ENCODE assay signal across 8 cellular contexts in the genomic region with DNA sequence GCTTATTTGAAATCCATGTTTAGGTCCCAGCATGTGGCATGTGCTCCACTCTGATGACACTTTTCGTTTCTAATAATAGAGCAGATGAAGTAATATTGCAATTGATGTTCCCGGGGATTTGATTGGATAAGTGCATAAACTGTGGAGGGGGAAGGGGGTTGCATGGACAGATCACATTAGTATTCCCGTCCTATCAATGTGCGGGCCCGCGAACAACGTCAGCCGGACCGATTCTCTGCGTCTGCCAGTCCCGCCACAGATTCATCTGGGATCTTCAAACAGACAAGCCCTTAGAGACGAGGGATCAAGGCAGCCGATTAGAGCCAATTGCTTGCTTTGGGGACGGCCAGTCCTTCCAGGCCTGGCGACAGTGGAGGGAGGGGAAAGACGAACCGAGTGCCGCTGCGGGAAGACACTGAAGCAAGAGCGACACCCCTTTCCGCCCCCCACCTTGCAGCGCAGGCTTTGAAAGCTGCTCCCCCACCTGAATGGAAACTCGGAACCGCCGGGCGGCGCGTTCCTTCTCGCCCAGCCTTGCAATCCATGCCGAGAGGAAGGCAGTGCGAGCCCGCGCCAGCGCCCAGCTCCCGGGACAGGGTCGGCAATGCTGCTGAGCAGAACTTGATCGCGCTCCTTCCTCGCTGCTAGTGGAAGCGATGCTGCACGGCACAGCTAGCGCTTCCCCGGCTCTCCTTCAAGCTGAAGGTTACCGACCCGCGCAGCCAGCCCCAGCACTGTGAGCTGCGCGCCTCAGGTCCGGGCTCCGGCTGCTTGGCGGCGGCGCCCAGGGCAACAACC. TPM values are rescaled to one million over a fixed set of nuclear protein-coding genes. Genes with fewer than 3 reads are reported as not detected.
DNase-seq lines count a peak whose midpoint lies in the region; ATAC-seq and TF ChIP-seq lines count a peak whose summit lies in the region.

Gene RGS7BP, plus strand, starts transcription at position 247 of the 798 bp plus-strand sequence. CDS start 610 bp downstream, outside the sequence.

- DNase-seq in BJ (ENCODE audit: low read depth) = no peak
- no peak for DNase-seq in activated T-cell treated with anti-CD3 and anti-CD28 coated beads, Interleukin-2, amount 50 U/mL, for 72 hours
- peak; percentile 62 to 80 for DNase-seq in cardiac muscle cell (ENCODE audit: low read depth in 1 of 2, low spot score in 1 of 2)
- DNase-seq in trophoblast cell = no peak
- no peak for DNase-seq in activated CD4-positive, CD25-positive, alpha-beta regulatory T cell treated with anti-CD3 and anti-CD28 coated beads, Interleukin-2, amount 50 U/mL, for 72 hours
- DNase-seq in inferior parietal cortex (ENCODE audit: extremely low spot score) = no peak

- H3K4me1 Mint-ChIP-seq in activated T-cell treated with anti-CD3 and anti-CD28 coated beads, Interleukin-2, amount 50 U/mL, for 72 hours (ENCODE audit: low read depth) = peaks cover 6% of the 10 kb centered on the region

- H3K27me3 ChIP-seq in BJ (ENCODE audit: control insufficient read depth, insufficient read depth, low read length) = peaks cover 21% of the 10 kb centered on the region
- H3K27me3 ChIP-seq in cardiac muscle cell = peaks cover 65% of the 10 kb centered on the region
- peaks cover 18% of the 10 kb centered on the region for H3K27me3 ChIP-seq in trophoblast cell (ENCODE audit: insufficient read depth, low read length)

- no peak within 1 kb of the TSS for H3K4ac ChIP-seq in trophoblast cell (ENCODE audit: low read depth, low read length)

- no peaks in the 10 kb centered on the region for H3K36me3 Mint-ChIP-seq in activated T-cell treated with anti-CD3 and anti-CD28 coated beads, Interleukin-2, amount 50 U/mL, for 72 hours (ENCODE audit: insufficient read depth in 2 of 2)

- no peak within 1 kb of the TSS for H3K14ac ChIP-seq in trophoblast cell (ENCODE audit: low read length)

- peak within 1 kb of the TSS; percentile 39 for H2AFZ ChIP-seq in trophoblast cell (ENCODE audit: insufficient read depth, low read length, poor library complexity)

- POLR2A ChIA-PET in BJ (lab: Charles Lee) = no interaction called here

- no peak within 1 kb of the TSS for H4K91ac ChIP-seq in trophoblast cell (ENCODE audit: low read depth, low read length)

- peaks cover 48% of the 10 kb centered on the region for H3K27me3 Mint-ChIP-seq in activated T-cell treated with anti-CD3 and anti-CD28 coated beads, Interleukin-2, amount 50 U/mL, for 72 hours (ENCODE audit: low read depth)

- H3K9me3 ChIP-seq in cardiac muscle cell (ENCODE audit: low read depth) (no peaks in the 10 kb centered on the region), trophoblast cell (ENCODE audit: insufficient read depth, low read depth, low read length) (no peaks in the 10 kb centered on the region)

- H2BK120ac ChIP-seq in trophoblast cell (ENCODE audit: insufficient read depth, low read length, poor library complexity) = no peak within 1 kb of the TSS

- no CpG with 5 or more reads among the region's 53 CpGs for WGBS in trophoblast cell (ENCODE audit: extremely low coverage, insufficient coverage, insufficient read length)

- no peak within 1 kb of the TSS for H3K18ac ChIP-seq in trophoblast cell (ENCODE audit: low read length)

- H3K9me3 Mint-ChIP-seq in activated T-cell treated with anti-CD3 and anti-CD28 coated beads, Interleukin-2, amount 50 U/mL, for 72 hours = peaks cover 0 to 1% of the 10 kb centered on the region in 2 donors

- TF ChIP-seq CTCF in BJ (IDR thresholded peaks at IDR 0.05; ENCODE audit: insufficient read depth, low read depth, low read length) (0 out of 2 replicates have a peak, but pooled peaks have one; percentile 6), cardiac muscle cell (IDR thresholded peaks at IDR 0.05; ENCODE audit: low read depth, low read length) (peak; percentile 2)

- no peak within 1 kb of the TSS for H2BK5ac ChIP-seq in trophoblast cell (ENCODE audit: low read depth, low read length, poor library complexity)

- H3K4me3 ChIP-seq in BJ (ENCODE audit: low read depth, low read length) (peak within 1 kb of the TSS; percentile 46), cardiac muscle cell (peak within 1 kb of the TSS; percentile 47), trophoblast cell (ENCODE audit: low read depth, low read length) (peak within 1 kb of the TSS; percentile 38)

- no peak within 1 kb of the TSS for H3K27ac Mint-ChIP-seq in activated T-cell treated with anti-CD3 and anti-CD28 coated beads, Interleukin-2, amount 50 U/mL, for 72 hours

- H4K12ac ChIP-seq in trophoblast cell (ENCODE audit: low read depth, low read length) = no peak within 1 kb of the TSS

- peak within 1 kb of the TSS; percentile 32 to 65 for H3K4me3 Mint-ChIP-seq in activated T-cell treated with anti-CD3 and anti-CD28 coated beads, Interleukin-2, amount 50 U/mL, for 72 hours

- H3K36me3 ChIP-seq in BJ (ENCODE audit: control insufficient read depth, insufficient read depth, low read length) (no peaks in the 10 kb centered on the region), cardiac muscle cell (no peaks in the 10 kb centered on the region), trophoblast cell (ENCODE audit: control insufficient read depth in 1 of 2, insufficient read depth in 2 of 2, low read length in 2 of 2) (no peaks in the 10 kb centered on the region)

- no peak within 1 kb of the TSS for H2BK12ac ChIP-seq in trophoblast cell (ENCODE audit: low read length)

- H3K79me1 ChIP-seq in trophoblast cell (ENCODE audit: low read length) = no peaks in the 10 kb centered on the region

- peak; percentile 56 for ATAC-seq in HG03432 (IDR thresholded peaks at IDR 0.05; ENCODE audit: unreplicated experiment)
- ATAC-seq in activated T-cell treated with anti-CD3 and anti-CD28 coated beads, Interleukin-2, amount 50 U/mL, for 72 hours (replicated peaks in 1 of 2) = peak in 1 of 2 donors; percentile 23
- ATAC-seq in HG03097 (IDR thresholded peaks at IDR 0.05; ENCODE audit: low FRiP score, unreplicated experiment) = no peak

- no peak within 1 kb of the TSS for H3K23ac ChIP-seq in trophoblast cell (ENCODE audit: low read length)

- H3K9ac ChIP-seq in trophoblast cell (ENCODE audit: low read length) = no peak within 1 kb of the TSS

- CTCF ChIA-PET in BJ (lab: Yijun Ruan, JAX) = interaction anchor here (0.7 to 1.4 kb wide), 3 partner anchors 9 to 277 kb away, joined by 3 to 4 read pairs (median 3); no protein-coding TSS in a partner anchor

- H2AK5ac ChIP-seq in trophoblast cell (ENCODE audit: low read length) = no peak within 1 kb of the TSS

- H3K4me1 ChIP-seq in cardiac muscle cell (ENCODE audit: low read depth) (no peaks in the 10 kb centered on the region), trophoblast cell (ENCODE audit: control insufficient read depth in 1 of 2, insufficient read depth in 2 of 2, low read length in 2 of 2) (peaks cover 0 to 7% of the 10 kb centered on the region in 2 experiments)

- H3K79me2 ChIP-seq in trophoblast cell (ENCODE audit: control insufficient read depth, insufficient read depth, low read length, poor library complexity) = no peaks in the 10 kb centered on the region

- H3K27ac ChIP-seq in cardiac muscle cell = no peak within 1 kb of the TSS
- H3K27ac ChIP-seq in trophoblast cell (ENCODE audit: low read depth, low read length) = no peak within 1 kb of the TSS

- peak within 1 kb of the TSS; percentile 68 for H3K4me2 ChIP-seq in trophoblast cell (ENCODE audit: low read length)

- no peak within 1 kb of the TSS for H4K8ac ChIP-seq in trophoblast cell (ENCODE audit: low read depth, low read length)

RNA-seq across cellular contexts. Expression of gene RGS7BP, which starts in this region (rescaled TPM):
- polyA plus RNA-seq in BJ (2011; rRNA removed) = 0.63 and 0.69 TPM in 2 replicates
- polyA minus RNA-seq in BJ (2011; rRNA and poly(A)+ RNA removed) = 0.28 and 0.41 TPM in 2 replicates
- not detected for total RNA-seq in activated T-cell treated with anti-CD3 and anti-CD28 coated beads, Interleukin-2, amount 50 U/mL, for 72 hours
- total RNA-seq in cardiac muscle cell = 0.11 and 0.45 TPM in 2 replicates
- not detected in 2 replicates for polyA plus RNA-seq in cardiac muscle cell
- polyA plus RNA-seq in trophoblast cell (2013) = 0.14 TPM in 1 of 2 replicates, not detected in the other

Comparison
In these comparisons a context has a peak if more than half of its experiments do, and no peak if none do; other contexts are left out.
1. Peak in DNase-seq and H3K4me3 ChIP-seq in cardiac muscle cell; RNA of the gene not detected or under 1 TPM.